ENCODE assay signal across 25 cellular contexts in genomic region chr22:27786253-27786898, GRCh38. TPM values are rescaled to one million over a fixed set of nuclear protein-coding genes. Genes with fewer than 3 reads are reported as not detected.
DNase-seq lines count a peak whose midpoint lies in the region; ATAC-seq and TF ChIP-seq lines count a peak whose summit lies in the region.
"Had no signal": no experiment of that assay in that cellular context is flagged by ENCODE, and none has a peak within 500 bp of the region (broad histone marks: within the 10 kb centered on the region; RNA-seq: fewer than 3 reads in every experiment).

No MANE protein-coding gene starts in this region.

- H3K27me3 ChIP-seq in psoas muscle (ENCODE audit: insufficient read depth in 3 of 3, low read length in 2 of 3), result no peaks in the 10 kb centered on the region
- H3K27me3 ChIP-seq: SJSA1 had no signal

- DNase-seq in Right ventricle myocardium inferior (ENCODE audit: missing footprints) (no peak), cardiac septum (ENCODE audit: low spot score) (no peak), left ventricle myocardium superior (no peak), psoas muscle (no peak), NCI-H1417 treated with DMSO at 0.1 percent for 48 hours (lab: John Stamatoyannopoulos, UW) (no peak), NCI-H1436 (lab: John Stamatoyannopoulos, UW) (no peak), omental fat pad (ENCODE audit: low spot score) (no peak), NOMO-1 treated with DMSO at 0.1 percent for 48 hours (lab: John Stamatoyannopoulos, UW; ENCODE audit: unreplicated experiment) (no peak)
- DNase-seq: activated CD4-positive, alpha-beta T cell treated with anti-CD3 and anti-CD28 coated beads, Interleukin-2, amount 50 U/mL, for 1 hour; activated CD8-positive, alpha-beta memory T cell treated with anti-CD3 and anti-CD28 coated beads, Interleukin-2, amount 50 U/mL, for 4 hours; activated naive CD8-positive, alpha-beta T cell treated with anti-CD3 and anti-CD28 coated beads, Interleukin-2, amount 50 U/mL, for 24 hours; erythroblast; H7; KBM-7; mucosa of descending colon; NCI-H187; NCI-H2227 treated with DMSO at 0.1 percent for 48 hours; NCI-H82; PC-3; stimulated activated CD4-positive, alpha-beta T cell treated with anti-CD3 and anti-CD28 coated beads, Interleukin-1b, Interleukin-23, amount 100 ng/mL, for 48 hours; stimulated activated naive CD4-positive, alpha-beta T cell; T-helper 17 cell had no signal

- H3K4me1 ChIP-seq in psoas muscle, result peaks cover 64% of the 10 kb centered on the region
- H3K4me1 ChIP-seq: SJSA1 had no signal

- H3K9me3 ChIP-seq in psoas muscle, result no peaks in the 10 kb centered on the region
- H3K9me3 ChIP-seq: mucosa of descending colon, SJSA1, tibial nerve had no signal

- 40 to 64% (median 46%) methylated on average over 15 of the region's 15 CpGs for WGBS in psoas muscle, 3 donors

- intact Hi-C loops in Right ventricle myocardium inferior (cut with DNase I) (no loop called here), cardiac septum (cut with DNase I) (no loop called here), left ventricle myocardium superior (cut with micrococcal nuclease) (no loop called here), psoas muscle (cut with DNase I) (no loop called here)

- TF ChIP-seq CTCF in psoas muscle (IDR thresholded peaks at IDR 0.05), result no peak
- TF ChIP-seq CTCF in omental fat pad (IDR thresholded peaks at IDR 0.05), result no peak

- peak overlapping the region; percentile 94 for H3K27ac ChIP-seq in psoas muscle
- H3K27ac ChIP-seq: 22Rv1, SJSA1 had no signal

- H3K36me3 ChIP-seq in psoas muscle (ENCODE audit: insufficient read depth in 1 of 2, low read depth in 1 of 2), result no peaks in the 10 kb centered on the region
- H3K36me3 ChIP-seq: tibial nerve had no signal

- no peak overlapping the region for H3K4me3 ChIP-seq in psoas muscle
- H3K4me3 ChIP-seq: mucosa of descending colon, SJSA1, tibial nerve had no signal

- ATAC-seq in Right ventricle myocardium inferior (peak; percentile 42), left ventricle myocardium superior (peak; percentile 56), psoas muscle (peak in 1 of 4 donors; percentile 16), omental fat pad (ENCODE audit: low FRiP score) (no peak)
- ATAC-seq: activated naive CD8-positive, alpha-beta T cell treated with anti-CD3 and anti-CD28 coated beads, Interleukin-2, amount 50 U/mL, for 24 hours; mucosa of descending colon; PC-3; T-helper 17 cell had no signal

RNA-seq across cellular contexts. Expression of gene MN1, which starts 15.2 kb away (rescaled TPM):
- total RNA-seq in Right ventricle myocardium inferior (5.3 TPM), cardiac septum (6.4 TPM), left ventricle myocardium superior (5.3 TPM), psoas muscle (10 to 100 TPM in 3 of 4 donors, 1 to 10 TPM in 1; 7.3 to 39.3 (median 21.3) TPM), omental fat pad (10 to 100 TPM in 1 of 4 donors, 1 to 10 TPM in 3; 4.8 to 16.5 (median 8.9) TPM)
- polyA plus RNA-seq in psoas muscle, result 10 to 100 TPM in 2 of 3 donors, 1 to 10 TPM in 1; 4.3 to 17.6 (median 14.8) TPM
